ENCODE assay signal across 8 cellular contexts in genomic region chr6:158648682-158649131, GRCh38. TPM values are rescaled to one million over a fixed set of nuclear protein-coding genes. Genes with fewer than 3 reads are reported as not detected.
A peak's percentile ranks its signal among the peaks of the same experiment; 100 is the strongest.
DNase-seq lines count a peak whose midpoint lies in the region; ATAC-seq and TF ChIP-seq lines count a peak whose summit lies in the region.

No MANE protein-coding gene starts in this region.

- H3K27ac Mint-ChIP-seq in naive thymus-derived CD4-positive, alpha-beta T cell = peak overlapping the region; percentile 90 to 99 (median 96)

- H3K4me2 ChIP-seq in mesendoderm (ENCODE audit: low read length) = no peak overlapping the region

- peaks cover 0 to 4% (median 0%) of the 10 kb centered on the region in 11 donors for H3K9me3 Mint-ChIP-seq in naive thymus-derived CD4-positive, alpha-beta T cell

- peaks cover 42% of the 10 kb centered on the region for H3K4me1 ChIP-seq in cardiac muscle cell (ENCODE audit: low read depth)
- H3K4me1 ChIP-seq in ascending aorta = peaks cover 0 to 16% of the 10 kb centered on the region in 2 donors
- H3K4me1 ChIP-seq in naive thymus-derived CD4-positive, alpha-beta T cell (ENCODE audit: control insufficient read depth in 2 of 2, insufficient read depth in 2 of 2, low read length in 2 of 2) = peaks cover 31 to 38% of the 10 kb centered on the region in 2 donors
- no peaks in the 10 kb centered on the region for H3K4me1 ChIP-seq in mesendoderm (ENCODE audit: control insufficient read depth, low read depth, low read length)

- H3K9me3 ChIP-seq in cardiac muscle cell (ENCODE audit: low read depth) = no peaks in the 10 kb centered on the region
- H3K9me3 ChIP-seq in ascending aorta = no peaks in the 10 kb centered on the region
- no peaks in the 10 kb centered on the region for H3K9me3 ChIP-seq in naive thymus-derived CD4-positive, alpha-beta T cell (ENCODE audit: control insufficient read depth in 2 of 3, low read length in 3 of 3)

- H3K4me3 ChIP-seq in cardiac muscle cell (no peak overlapping the region), ascending aorta (no peak overlapping the region), mesendoderm (ENCODE audit: low read length) (no peak overlapping the region)
- peak overlapping the region; percentile 11 for H3K4me3 ChIP-seq in naive thymus-derived CD4-positive, alpha-beta T cell (ENCODE audit: low read length)

- H3K27me3 Mint-ChIP-seq in naive thymus-derived CD4-positive, alpha-beta T cell = no peaks in the 10 kb centered on the region

- no peak overlapping the region for H4K8ac ChIP-seq in mesendoderm (ENCODE audit: low read depth, low read length)

- H3K18ac ChIP-seq in mesendoderm (ENCODE audit: low read length) = no peak overlapping the region

- TF ChIP-seq CTCF in cardiac muscle cell (IDR thresholded peaks at IDR 0.05; ENCODE audit: low read depth, low read length) (no peak), ascending aorta (IDR thresholded peaks at IDR 0.05) (no peak)

- DNase-seq in cardiac muscle cell (ENCODE audit: low read depth in 1 of 2, low spot score in 1 of 2) = peak; percentile 71 to 93
- DNase-seq in Right ventricle myocardium inferior (ENCODE audit: missing footprints) = no peak
- DNase-seq in ascending aorta (ENCODE audit: low spot score in 2 of 2) = peak in 1 of 2 donors; percentile 65
- DNase-seq in naive thymus-derived CD4-positive, alpha-beta T cell = peak in 1 of 9 donors; percentile 40
- DNase-seq in mesendoderm = no peak
- DNase-seq in NCI-H1694 (lab: John Stamatoyannopoulos, UW) = no peak
- no peak for DNase-seq in NCI-H146 treated with DMSO at 0.1 percent for 48 hours (lab: John Stamatoyannopoulos, UW; ENCODE audit: unreplicated experiment)

- WGBS in mesendoderm (ENCODE audit: extremely low coverage, insufficient coverage, low lambda C conversion rate) = no CpG with 5 or more reads among the region's 5 CpGs

- H3K27ac ChIP-seq in cardiac muscle cell (peak overlapping the region; percentile 94), ascending aorta (peak overlapping the region; percentile 72 to 83), mesendoderm (ENCODE audit: low read depth, low read length) (no peak overlapping the region)
- peak overlapping the region; percentile 83 for H3K27ac ChIP-seq in naive thymus-derived CD4-positive, alpha-beta T cell (ENCODE audit: low read depth, low read length)

- no peak overlapping the region for H4K5ac ChIP-seq in mesendoderm (ENCODE audit: low read length)

- no peak overlapping the region for H3K56ac ChIP-seq in mesendoderm (ENCODE audit: low read length)

- peaks cover 0 to 27% (median 0%) of the 10 kb centered on the region in 5 donors for H3K36me3 Mint-ChIP-seq in naive thymus-derived CD4-positive, alpha-beta T cell

- H3K79me2 ChIP-seq in mesendoderm (ENCODE audit: control insufficient read depth, insufficient read depth, low read length) = peaks cover 5% of the 10 kb centered on the region

- CTCF ChIA-PET in naive thymus-derived CD4-positive, alpha-beta T cell (lab: Charles Lee) = interaction anchor here (0.7 to 1.9 kb wide), 5 partner anchors 11 to 43 kb away, joined by 3 to 5 read pairs (median 4); no protein-coding TSS in a partner anchor

- H2BK5ac ChIP-seq in mesendoderm (ENCODE audit: low read length) = no peak overlapping the region

- H3K9ac ChIP-seq in mesendoderm (ENCODE audit: low read length) = no peak overlapping the region

- no peak overlapping the region for H2BK15ac ChIP-seq in mesendoderm (replicated peaks; ENCODE audit: low read depth)

- POLR2A ChIA-PET in naive thymus-derived CD4-positive, alpha-beta T cell (lab: Charles Lee) = interaction anchor here (0.7 to 3.7 kb wide), 3 partner anchors 10 to 81 kb away, joined by 4 to 12 read pairs (median 6); no protein-coding TSS in a partner anchor

- H3K27me3 ChIP-seq in cardiac muscle cell (no peaks in the 10 kb centered on the region), ascending aorta (no peaks in the 10 kb centered on the region), mesendoderm (ENCODE audit: insufficient read depth, low read length, poor library complexity) (no peaks in the 10 kb centered on the region)
- no peaks in the 10 kb centered on the region for H3K27me3 ChIP-seq in naive thymus-derived CD4-positive, alpha-beta T cell (ENCODE audit: control insufficient read depth in 2 of 2, insufficient read depth in 2 of 2, low read length in 2 of 2)

- H2BK120ac ChIP-seq in mesendoderm (ENCODE audit: low read depth, low read length) = no peak overlapping the region

- H3K4ac ChIP-seq in mesendoderm (ENCODE audit: low read depth, low read length) = no peak overlapping the region

- intact Hi-C loops in Right ventricle myocardium inferior (cut with DNase I) = no loop called here
- intact Hi-C loops in ascending aorta (cut with DNase I) = loop anchor here (10.0 kb wide), 2 partner anchors 884 to 1076 kb away; partner anchors contain the start of gene WTAP
- intact Hi-C loops in naive thymus-derived CD4-positive, alpha-beta T cell (cut with micrococcal nuclease) = loop anchor here in 1 of 2 donors (1.0 kb wide), 2 partner anchors 39 to 441 kb away; no protein-coding TSS in a partner anchor

- H3K4me3 Mint-ChIP-seq in naive thymus-derived CD4-positive, alpha-beta T cell = peak overlapping the region in 6 of 10 donors; percentile 13 to 73 (median 59)

- no peak overlapping the region for H2AK5ac ChIP-seq in mesendoderm (ENCODE audit: low read length)

- H3K79me1 ChIP-seq in mesendoderm (ENCODE audit: low read length) = peaks cover 3% of the 10 kb centered on the region

- ATAC-seq in Right ventricle myocardium inferior = no peak
- peak; percentile 24 for ATAC-seq in HG03469 (IDR thresholded peaks at IDR 0.05; ENCODE audit: unreplicated experiment)
- ATAC-seq in naive thymus-derived CD4-positive, alpha-beta T cell = no peak

- H3K36me3 ChIP-seq in cardiac muscle cell (no peaks in the 10 kb centered on the region), ascending aorta (no peaks in the 10 kb centered on the region), mesendoderm (ENCODE audit: control insufficient read depth, insufficient read depth, low read length) (no peaks in the 10 kb centered on the region)
- peaks cover 0 to 6% (median 0%) of the 10 kb centered on the region in 3 experiments for H3K36me3 ChIP-seq in naive thymus-derived CD4-positive, alpha-beta T cell (ENCODE audit: control insufficient read depth in 2 of 3, insufficient read depth in 3 of 3, low read length in 3 of 3)

- no peak overlapping the region for H3K23ac ChIP-seq in mesendoderm (ENCODE audit: low read length)

- H3K4me1 Mint-ChIP-seq in naive thymus-derived CD4-positive, alpha-beta T cell = peaks cover 35 to 67% (median 60%) of the 10 kb centered on the region in 7 donors

RNA-seq across cellular contexts. Expression of gene SYTL3, which starts 1.1 kb away (rescaled TPM):
- total RNA-seq in cardiac muscle cell = 6.7 and 9.9 TPM in 2 replicates
- 11.4 and 15.9 TPM in 2 replicates for polyA plus RNA-seq in cardiac muscle cell
- total RNA-seq in Right ventricle myocardium inferior = 10.8 TPM
- 4.7 TPM for total RNA-seq in ascending aorta
- 10 to 100 TPM; 25.8 to 67.0 (median 31.1) TPM for total RNA-seq in naive thymus-derived CD4-positive, alpha-beta T cell
- 10 to 100 TPM; 13.4 to 27.3 TPM for polyA plus RNA-seq in naive thymus-derived CD4-positive, alpha-beta T cell
- 0.25 TPM for polyA plus RNA-seq in mesendoderm (2013, experiment 1 of 2)
- polyA plus RNA-seq in mesendoderm (2013, experiment 2 of 2) = 0.17 TPM

RNA-seq across cellular contexts. Expression of gene DYNLT1, which starts 4.2 kb away (rescaled TPM):
- total RNA-seq in cardiac muscle cell = 86.5 and 102 TPM in 2 replicates
- polyA plus RNA-seq in cardiac muscle cell = 423 and 459 TPM in 2 replicates
- total RNA-seq in Right ventricle myocardium inferior = 145 TPM
- 5.7 TPM for total RNA-seq in ascending aorta
- 100 to 1,000 TPM in 2 of 5 experiments, 10 to 100 TPM in 3; 66.4 to 122 (median 75.9) TPM for total RNA-seq in naive thymus-derived CD4-positive, alpha-beta T cell
- polyA plus RNA-seq in naive thymus-derived CD4-positive, alpha-beta T cell = 10 to 100 TPM; 81.6 to 95.6 TPM
- polyA plus RNA-seq in mesendoderm (2013, experiment 1 of 2) = 123 TPM
- polyA plus RNA-seq in mesendoderm (2013, experiment 2 of 2) = 121 TPM

Comparison
In these comparisons a context has a peak if more than half of its experiments do, and no peak if none do; other contexts are left out.
1. DNase-seq: peak in cardiac muscle cell (2 of 2); none in Right ventricle myocardium inferior (single experiment), mesendoderm (single experiment), NCI-H1694 (single experiment) and NCI-H146 treated with DMSO at 0.1 percent for 48 hours (single experiment).